Comparison of ENCODE assay signal across 25 cellular contexts in the genomic region with DNA sequence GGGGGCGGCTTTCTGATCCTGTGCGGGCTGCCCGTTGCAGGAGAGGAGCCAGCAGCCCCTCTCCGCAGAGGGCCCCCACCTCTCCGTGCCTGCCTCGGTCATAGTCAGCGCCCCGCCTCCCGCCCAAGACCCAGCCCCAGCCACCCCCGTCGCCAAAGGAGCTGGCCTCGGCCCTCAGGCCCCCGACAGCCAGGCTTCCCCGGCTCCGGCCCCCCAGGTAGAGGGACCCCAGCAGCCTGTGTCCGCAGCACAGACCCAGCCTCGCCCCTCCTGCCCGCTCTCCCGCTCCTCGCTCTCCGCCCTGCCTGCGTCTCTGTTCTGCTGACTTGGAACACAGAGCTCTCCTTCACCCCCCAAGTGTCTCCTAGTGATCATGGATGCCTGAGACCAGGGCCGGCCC. TPM values are rescaled to one million over a fixed set of nuclear protein-coding genes. Genes with fewer than 3 reads are reported as not detected.
"Had no signal": no experiment of that assay in that cellular context is flagged by ENCODE, and none has a peak within 500 bp of the region (broad histone marks: within the 10 kb centered on the region; RNA-seq: fewer than 3 reads in every experiment).

No MANE protein-coding gene starts in this region.

- ATAC-seq: foreskin keratinocyte; left colon; mucosa of descending colon; naive thymus-derived CD8-positive, alpha-beta T cell; pancreas; sciatic nerve had no signal

- H3K4me3 ChIP-seq: coronary artery, hepatocyte, mucosa of descending colon, pancreas, psoas muscle, spleen had no signal

- H3K4me3 Mint-ChIP-seq: endodermal cell; naive thymus-derived CD8-positive, alpha-beta T cell; neural crest cell had no signal

- H3K9me3 ChIP-seq: mucosa of descending colon, pancreas, psoas muscle, spleen had no signal

- FAIRE-seq: endothelial cell of umbilical vein, pancreas, urothelium cell line had no signal

- H3K4me1 Mint-ChIP-seq: neural crest cell had no signal

- H3K27ac ChIP-seq: coronary artery, foreskin keratinocyte, hepatocyte, pancreas, psoas muscle, spleen had no signal

- H3K9me3 Mint-ChIP-seq: endodermal cell; naive thymus-derived CD8-positive, alpha-beta T cell; neural crest cell had no signal

- DNase-seq: effector CD4-positive, alpha-beta T cell; endodermal cell; erythroblast; foreskin keratinocyte; head of caudate nucleus; left colon; mammary epithelial cell; naive thymus-derived CD8-positive, alpha-beta T cell; nucleus accumbens; retina; spleen; stimulated activated CD4-positive, alpha-beta T cell treated with anti-CD3 and anti-CD28 coated beads, Interleukin-15, amount 100 ng/mL, for 24 hours; stimulated activated CD4-positive, alpha-beta T cell treated with anti-CD3 and anti-CD28 coated beads, Interleukin-2, amount 100 ng/mL, for 24 hours; stimulated activated CD4-positive, alpha-beta T cell treated with anti-CD3 and anti-CD28 coated beads, Interleukin-4, amount 100 ng/mL, for 4 hours; stimulated activated naive CD4-positive, alpha-beta T cell treated with Interleukin-2 at 50 U/mL for 16 hours; trophoblast cell had no signal

- H3K4me1 ChIP-seq: foreskin keratinocyte, pancreas, spleen had no signal

- H3K27me3 Mint-ChIP-seq: naive thymus-derived CD8-positive, alpha-beta T cell had no signal

- H3K27me3 ChIP-seq: foreskin keratinocyte, hepatocyte, pancreas, spleen had no signal

RNA-seq across cellular contexts. Expression of a gene that starts 31.3 kb away (rescaled TPM):
- total RNA-seq: naive thymus-derived CD8-positive, alpha-beta T cell had no signal
- polyA plus RNA-seq: naive thymus-derived CD8-positive, alpha-beta T cell had no signal
